8 cellular contexts compared by ENCODE assay signal in the genomic region with DNA sequence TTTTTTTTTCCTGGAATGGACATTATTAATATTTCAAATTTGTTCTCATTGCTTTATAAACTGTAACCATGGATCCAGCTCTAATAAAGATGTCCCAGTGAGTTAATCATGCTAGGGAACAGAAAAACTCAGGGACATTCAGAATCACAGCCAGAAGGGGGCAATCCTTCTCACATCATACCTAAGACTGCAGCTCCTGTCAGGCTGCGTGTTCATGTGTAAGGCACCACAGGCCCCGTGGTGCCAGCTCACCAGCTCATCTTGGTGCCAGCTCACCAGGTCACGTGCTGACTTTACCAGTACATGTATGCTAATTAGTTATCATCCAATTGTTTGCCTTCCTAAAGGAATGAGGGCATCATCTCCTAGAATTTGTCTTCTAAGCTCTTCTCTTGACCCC.
DNase-seq lines count a peak whose midpoint lies in the region; ATAC-seq and TF ChIP-seq lines count a peak whose summit lies in the region.

No MANE protein-coding gene starts in this region.

- in situ Hi-C loops in SK-MEL-5 (cut with HindIII; ENCODE audit: low pct_unique_long_range_greater_than_20kb, low sequenced_read_pairs): no loop called here

- no peaks in the 10 kb centered on the region for H3K36me3 Mint-ChIP-seq in activated naive CD4-positive, alpha-beta T cell treated with anti-CD3 and anti-CD28 coated beads for 36 hours (ENCODE audit: low read depth)
- H3K36me3 Mint-ChIP-seq in activated naive CD4-positive, alpha-beta T cell treated with anti-CD3 and anti-CD28 coated beads, Interleukin-2, amount 10 ng/mL, durations not matched to agents 7 days and 5 days: no peaks in the 10 kb centered on the region
- H3K36me3 Mint-ChIP-seq in stimulated activated naive B cell treated with anti-CD40 and anti-IgM and Interleukin-4, amounts not matched to agents 10 μg/mL and 1 μg/mL and 100 μg/mL, for 72 hours: no peaks in the 10 kb centered on the region

- no peak overlapping the region for H3K27ac Mint-ChIP-seq in activated naive CD4-positive, alpha-beta T cell treated with anti-CD3 and anti-CD28 coated beads for 36 hours
- H3K27ac Mint-ChIP-seq in activated naive CD4-positive, alpha-beta T cell treated with anti-CD3 and anti-CD28 coated beads, Interleukin-2, amount 10 ng/mL, durations not matched to agents 7 days and 5 days: no peak overlapping the region
- no peak overlapping the region for H3K27ac Mint-ChIP-seq in stimulated activated naive B cell treated with anti-CD40 and anti-IgM and Interleukin-4, amounts not matched to agents 10 μg/mL and 1 μg/mL and 100 μg/mL, for 72 hours

- peak; percentile 40; the same call in 1 of the 2 replicates for TF ChIP-seq CTCF in LNCAP (IDR thresholded peaks at IDR 0.05)

- ATAC-seq in stimulated activated naive B cell treated with anti-CD40 and anti-IgM and Interleukin-4, amounts not matched to agents 10 μg/mL and 1 μg/mL and 100 μg/mL, for 72 hours (replicated peaks): peak; percentile 76 to 88
- ATAC-seq in GM18519 (IDR thresholded peaks at IDR 0.05; ENCODE audit: low FRiP score, unreplicated experiment): no peak

- CTCF ChIA-PET in activated naive CD4-positive, alpha-beta T cell treated with anti-CD3 and anti-CD28 coated beads for 36 hours (lab: Charles Lee): interaction anchor here (0.6 to 3.6 kb wide), 9 partner anchors 49 to 1211 kb away, joined by 3 to 14 read pairs (median 4); no protein-coding TSS in a partner anchor
- CTCF ChIA-PET in activated naive CD4-positive, alpha-beta T cell treated with anti-CD3 and anti-CD28 coated beads, Interleukin-2, amount 10 ng/mL, durations not matched to agents 7 days and 5 days (lab: Charles Lee): interaction anchor here (1.2 to 1.7 kb wide), 2 partner anchors 17 to 163 kb away, joined by 3 to 8 read pairs; no protein-coding TSS in a partner anchor

- intact Hi-C loops in activated naive CD4-positive, alpha-beta T cell treated with anti-CD3 and anti-CD28 coated beads for 36 hours (cut with micrococcal nuclease): loop anchor here (1.0 to 5.0 kb wide), 2 partner anchors 77 to 163 kb away; no protein-coding TSS in a partner anchor

- H3K27me3 Mint-ChIP-seq in activated naive CD4-positive, alpha-beta T cell treated with anti-CD3 and anti-CD28 coated beads for 36 hours (ENCODE audit: low read depth): peaks cover 9% of the 10 kb centered on the region
- H3K27me3 Mint-ChIP-seq in activated naive CD4-positive, alpha-beta T cell treated with anti-CD3 and anti-CD28 coated beads, Interleukin-2, amount 10 ng/mL, durations not matched to agents 7 days and 5 days: peaks cover 13% of the 10 kb centered on the region
- peaks cover 0 to 8% of the 10 kb centered on the region in 2 donors for H3K27me3 Mint-ChIP-seq in stimulated activated naive B cell treated with anti-CD40 and anti-IgM and Interleukin-4, amounts not matched to agents 10 μg/mL and 1 μg/mL and 100 μg/mL, for 72 hours

- H3K4me3 Mint-ChIP-seq in activated naive CD4-positive, alpha-beta T cell treated with anti-CD3 and anti-CD28 coated beads for 36 hours: no peak overlapping the region
- H3K4me3 Mint-ChIP-seq in activated naive CD4-positive, alpha-beta T cell treated with anti-CD3 and anti-CD28 coated beads, Interleukin-2, amount 10 ng/mL, durations not matched to agents 7 days and 5 days: no peak overlapping the region
- H3K4me3 Mint-ChIP-seq in stimulated activated naive B cell treated with anti-CD40 and anti-IgM and Interleukin-4, amounts not matched to agents 10 μg/mL and 1 μg/mL and 100 μg/mL, for 72 hours: no peak overlapping the region

- no peaks in the 10 kb centered on the region for H3K9me3 Mint-ChIP-seq in activated naive CD4-positive, alpha-beta T cell treated with anti-CD3 and anti-CD28 coated beads for 36 hours
- no peaks in the 10 kb centered on the region for H3K9me3 Mint-ChIP-seq in activated naive CD4-positive, alpha-beta T cell treated with anti-CD3 and anti-CD28 coated beads, Interleukin-2, amount 10 ng/mL, durations not matched to agents 7 days and 5 days
- no peaks in the 10 kb centered on the region for H3K9me3 Mint-ChIP-seq in stimulated activated naive B cell treated with anti-CD40 and anti-IgM and Interleukin-4, amounts not matched to agents 10 μg/mL and 1 μg/mL and 100 μg/mL, for 72 hours

- H3K4me1 Mint-ChIP-seq in activated naive CD4-positive, alpha-beta T cell treated with anti-CD3 and anti-CD28 coated beads for 36 hours (ENCODE audit: low read depth): no peaks in the 10 kb centered on the region
- H3K4me1 Mint-ChIP-seq in activated naive CD4-positive, alpha-beta T cell treated with anti-CD3 and anti-CD28 coated beads, Interleukin-2, amount 10 ng/mL, durations not matched to agents 7 days and 5 days: no peaks in the 10 kb centered on the region
- H3K4me1 Mint-ChIP-seq in stimulated activated naive B cell treated with anti-CD40 and anti-IgM and Interleukin-4, amounts not matched to agents 10 μg/mL and 1 μg/mL and 100 μg/mL, for 72 hours: peaks cover 0 to 2% of the 10 kb centered on the region in 2 donors

- peak; percentile 18 for DNase-seq in activated naive CD4-positive, alpha-beta T cell treated with anti-CD3 and anti-CD28 coated beads for 36 hours
- DNase-seq in activated naive CD4-positive, alpha-beta T cell treated with anti-CD3 and anti-CD28 coated beads, Interleukin-2, amount 10 ng/mL, durations not matched to agents 7 days and 5 days: no peak
- DNase-seq in SK-MEL-5 (ENCODE audit: low read depth, low spot score) (peak; percentile 87), globus pallidus (ENCODE audit: low spot score) (peak; percentile 17), NCI-H1048 (lab: John Stamatoyannopoulos, UW) (no peak)
- peak; percentile 16 for DNase-seq in stimulated activated naive B cell treated with anti-CD40 and anti-IgM and Interleukin-4, amounts not matched to agents 10 μg/mL and 1 μg/mL and 100 μg/mL, for 72 hours

Comparison
In these comparisons a context has a peak if more than half of its experiments do, and no peak if none do; other contexts are left out.
1. DNase-seq: peak in activated naive CD4-positive, alpha-beta T cell treated with anti-CD3 and anti-CD28 coated beads for 36 hours (single experiment), SK-MEL-5 (single experiment), globus pallidus (single experiment) and stimulated activated naive B cell treated with anti-CD40 and anti-IgM and Interleukin-4, amounts not matched to agents 10 μg/mL and 1 μg/mL and 100 μg/mL, for 72 hours (single experiment); none in activated naive CD4-positive, alpha-beta T cell treated with anti-CD3 and anti-CD28 coated beads, Interleukin-2, amount 10 ng/mL, durations not matched to agents 7 days and 5 days (single experiment) and NCI-H1048 (single experiment).